Comparison of ENCODE assay signal across 8 cellular contexts in genomic region chr9:87445646-87446045, GRCh38. TPM values are rescaled to one million over a fixed set of nuclear protein-coding genes. Genes with fewer than 3 reads are reported as not detected.
A peak's percentile ranks its signal among the peaks of the same experiment; 100 is the strongest.
DNase-seq lines count a peak whose midpoint lies in the region; ATAC-seq and TF ChIP-seq lines count a peak whose summit lies in the region.

No MANE protein-coding gene starts in this region.

- H3K36me3 ChIP-seq in fibroblast of lung (ENCODE audit: control insufficient read depth, insufficient read depth, low read length) (no peaks in the 10 kb centered on the region), neuronal stem cell (replicated peaks in 1 of 2; ENCODE audit: control insufficient read depth in 2 of 2, insufficient read depth in 2 of 2, low read length in 2 of 2) (no peaks in the 10 kb centered on the region)

- H3K4ac ChIP-seq in neuronal stem cell (ENCODE audit: low read length): no peak overlapping the region

- H3K27ac ChIP-seq in RWPE1: no peak overlapping the region
- H3K27ac ChIP-seq in fibroblast of lung (ENCODE audit: insufficient read depth, low read length): no peak overlapping the region
- H3K27ac ChIP-seq in neuronal stem cell (replicated peaks; ENCODE audit: low read length): no peak overlapping the region

- POLR2A ChIA-PET in RWPE1 (lab: Yijun Ruan, JAX; ENCODE audit: low non-redundant PET): no interaction called here

- H3K4me1 ChIP-seq in fibroblast of lung (ENCODE audit: control insufficient read depth, extremely low read depth, insufficient read depth, low read length): no peaks in the 10 kb centered on the region
- H3K4me1 ChIP-seq in neuronal stem cell (ENCODE audit: control insufficient read depth in 2 of 2, insufficient read depth in 1 of 2, low read depth in 1 of 2, low read length in 2 of 2): peaks cover 0 to 2% of the 10 kb centered on the region in 2 donors

- H2AFZ ChIP-seq in fibroblast of lung (ENCODE audit: low read length): no peak overlapping the region
- peak overlapping the region; percentile 79 for H2AFZ ChIP-seq in neuronal stem cell (ENCODE audit: low read length)

- WGBS in neuronal stem cell (ENCODE audit: extremely low coverage in 2 of 2, insufficient read length in 2 of 2, insufficient replicate concordance in 1 of 2), 2 donors: no CpG with 5 or more reads among the region's 5 CpGs

- H4K8ac ChIP-seq in neuronal stem cell (ENCODE audit: low read depth, low read length): no peak overlapping the region

- H2BK15ac ChIP-seq in neuronal stem cell (ENCODE audit: low read length): no peak overlapping the region

- no peaks in the 10 kb centered on the region for H3K79me2 ChIP-seq in fibroblast of lung (ENCODE audit: control insufficient read depth, insufficient read depth, low read length)

- no peak overlapping the region for H3K23ac ChIP-seq in neuronal stem cell (ENCODE audit: low read depth, low read length, poor library complexity)

- peak; percentile 95 for ATAC-seq in GM18519 (IDR thresholded peaks at IDR 0.05; ENCODE audit: low FRiP score, unreplicated experiment)
- ATAC-seq in HG02943 (IDR thresholded peaks at IDR 0.05; ENCODE audit: low read depth, unreplicated experiment): peak; percentile 80
- no peak for ATAC-seq in GM18511 (IDR thresholded peaks at IDR 0.05; ENCODE audit: unreplicated experiment)

- TF ChIP-seq CTCF in RWPE1 (conservative IDR thresholded peaks at IDR 0.05; ENCODE audit: low read depth) (no peak), fibroblast of lung (conservative IDR thresholded peaks at IDR 0.05 in 1 of 2, IDR thresholded peaks at IDR 0.05 in 1 of 2; ENCODE audit: low read depth in 1 of 2, low read length in 2 of 2) (no peak)

- DNase-seq in AML-193 (lab: John Stamatoyannopoulos, UW) (peak; percentile 8 to 30), RWPE1 (ENCODE audit: low spot score) (peak; percentile 39), fibroblast of lung (ENCODE audit: low read depth in 2 of 2) (peak; percentile 5 to 19), neuronal stem cell (ENCODE audit: low spot score) (peak; percentile 18)
- DNase-seq in effector CD8-positive, alpha-beta T cell (lab: John Stamatoyannopoulos, UW): no peak

- no peak overlapping the region for H2AK5ac ChIP-seq in neuronal stem cell (ENCODE audit: low read depth, low read length)

- no peak overlapping the region for H3K18ac ChIP-seq in neuronal stem cell (ENCODE audit: low read length)

- H3K9me3 ChIP-seq in fibroblast of lung (ENCODE audit: control insufficient read depth, insufficient read depth, low read depth, low read length) (no peaks in the 10 kb centered on the region), neuronal stem cell (replicated peaks in 1 of 2; ENCODE audit: control insufficient read depth in 2 of 2, insufficient read depth in 1 of 2, low read depth in 1 of 2, low read length in 2 of 2) (no peaks in the 10 kb centered on the region)

- H3K4me3 ChIP-seq in fibroblast of lung (replicated peaks in 1 of 4; ENCODE audit: control extremely low read depth in 1 of 4, insufficient read depth in 1 of 4, low read depth in 3 of 4, low read length in 4 of 4) (no peak overlapping the region), neuronal stem cell (ENCODE audit: low read length in 2 of 2) (peak overlapping the region in 1 of 2 donors; percentile 17)

- H3K79me1 ChIP-seq in neuronal stem cell (ENCODE audit: low read depth, low read length): no peaks in the 10 kb centered on the region

- H3K27me3 ChIP-seq in fibroblast of lung (ENCODE audit: control insufficient read depth, insufficient read depth, low read length) (no peaks in the 10 kb centered on the region), neuronal stem cell (ENCODE audit: control insufficient read depth in 3 of 3, insufficient read depth in 3 of 3, low read depth in 1 of 3, low read length in 3 of 3) (no peaks in the 10 kb centered on the region)

- CTCF ChIA-PET in RWPE1 (lab: Yijun Ruan, JAX): no interaction called here

- H2BK120ac ChIP-seq in neuronal stem cell (ENCODE audit: low read depth, low read length): no peak overlapping the region

- no peak overlapping the region for H3K14ac ChIP-seq in neuronal stem cell (ENCODE audit: low read length)

- H3K4me2 ChIP-seq in fibroblast of lung (ENCODE audit: extremely low read depth, insufficient read depth, low read length) (no peak overlapping the region), neuronal stem cell (ENCODE audit: insufficient read depth, low read length, poor library complexity, severe bottlenecking) (no peak overlapping the region)

- H2BK5ac ChIP-seq in neuronal stem cell (ENCODE audit: low read length): no peak overlapping the region

- H3K9ac ChIP-seq in fibroblast of lung (ENCODE audit: insufficient read depth, low read length) (no peak overlapping the region), neuronal stem cell (ENCODE audit: low read depth, low read length, poor library complexity) (no peak overlapping the region)

- H4K20me1 ChIP-seq in fibroblast of lung (ENCODE audit: control insufficient read depth, extremely low read depth, insufficient read depth, low read length): no peaks in the 10 kb centered on the region

- H2BK12ac ChIP-seq in neuronal stem cell (ENCODE audit: low read length): no peak overlapping the region

- H4K91ac ChIP-seq in neuronal stem cell (ENCODE audit: low read depth, low read length, poor library complexity): no peak overlapping the region

RNA-seq across cellular contexts. Expression of gene DAPK1, which starts 52.0 kb away (rescaled TPM):
- total RNA-seq in fibroblast of lung: 15.5 and 18.5 TPM in 2 replicates
- polyA plus RNA-seq in fibroblast of lung: 1.1 and 5.1 TPM in 2 replicates
- polyA plus RNA-seq in fibroblast of lung (2012): 0.79 and 3.3 TPM in 2 replicates
- polyA minus RNA-seq in fibroblast of lung (ENCODE audit: low replicate concordance): 3.0 and 23.8 TPM in 2 replicates
- 19.4 TPM for polyA plus RNA-seq in neuronal stem cell (2013, experiment 1 of 2)
- polyA plus RNA-seq in neuronal stem cell (2013, experiment 2 of 2): 18.9 TPM
